Comparison of ENCODE assay signal across 12 cellular contexts in genomic region chr12:49279706-49280159, GRCh38. TPM values are rescaled to one million over a fixed set of nuclear protein-coding genes. Genes with fewer than 3 reads are reported as not detected.
DNase-seq lines count a peak whose midpoint lies in the region; ATAC-seq and TF ChIP-seq lines count a peak whose summit lies in the region.
"Had no signal": no experiment of that assay in that cellular context is flagged by ENCODE, and none has a peak within 500 bp of the region (broad histone marks: within the 10 kb centered on the region; RNA-seq: fewer than 3 reads in every experiment).

No MANE protein-coding gene starts in this region.

- peaks cover 3% of the 10 kb centered on the region for H3K27me3 Mint-ChIP-seq in neural crest cell (ENCODE audit: low read depth)

- intact Hi-C loops in posterior vena cava (cut with DNase I): no loop called here

- DNase-seq in ELF-1 (ENCODE audit: low read depth, low spot score) (peak; percentile 71), NCI-H2029 treated with DMSO at 0.1 percent for 48 hours (lab: John Stamatoyannopoulos, UW) (peak; percentile 61), cerebellar cortex (ENCODE audit: low spot score) (peak; percentile 57), neural crest cell (ENCODE audit: low read depth, low spot score) (no peak), posterior vena cava (ENCODE audit: low spot score) (no peak), dedifferentiated amniotic fluid mesenchymal stem cell (ENCODE audit: extremely low spot score) (no peak), mucosa of gallbladder (ENCODE audit: low spot score) (no peak)
- DNase-seq: activated CD8-positive, alpha-beta memory T cell treated with anti-CD3 and anti-CD28 coated beads, Interleukin-2, amount 10 ng/mL, durations not matched to agents 7 days and 5 days; naive B cell had no signal

- no peak for TF ChIP-seq CTCF in neural crest cell (conservative IDR thresholded peaks at IDR 0.05)

- no peak overlapping the region for H3K4me3 Mint-ChIP-seq in neural crest cell
- H3K4me3 Mint-ChIP-seq: activated CD8-positive, alpha-beta memory T cell treated with anti-CD3 and anti-CD28 coated beads, Interleukin-2, amount 10 ng/mL, durations not matched to agents 7 days and 5 days; naive B cell; stimulated activated naive CD8-positive, alpha-beta T cell treated with anti-CD3 and anti-CD28 coated beads, Interleukin-15, Interleukin-2, amounts not matched to agents 100 ng/mL and 50 ng/mL, for 24 hours had no signal

- no peaks in the 10 kb centered on the region for H3K9me3 Mint-ChIP-seq in neural crest cell
- H3K9me3 Mint-ChIP-seq: naive B cell; stimulated activated naive CD8-positive, alpha-beta T cell treated with anti-CD3 and anti-CD28 coated beads, Interleukin-15, Interleukin-2, amounts not matched to agents 100 ng/mL and 50 ng/mL, for 24 hours had no signal

- no peaks in the 10 kb centered on the region for H3K36me3 Mint-ChIP-seq in neural crest cell (ENCODE audit: low read depth)
- H3K36me3 Mint-ChIP-seq: naive B cell had no signal

- ATAC-seq in GM19328 (IDR thresholded peaks at IDR 0.05; ENCODE audit: unreplicated experiment): no peak
- ATAC-seq: activated CD8-positive, alpha-beta memory T cell treated with anti-CD3 and anti-CD28 coated beads, Interleukin-2, amount 10 ng/mL, durations not matched to agents 7 days and 5 days had no signal

- peak overlapping the region; percentile 74 for H3K27ac Mint-ChIP-seq in neural crest cell (ENCODE audit: unreplicated experiment)
- H3K27ac Mint-ChIP-seq: activated CD8-positive, alpha-beta memory T cell treated with anti-CD3 and anti-CD28 coated beads, Interleukin-2, amount 10 ng/mL, durations not matched to agents 7 days and 5 days; naive B cell; stimulated activated naive CD8-positive, alpha-beta T cell treated with anti-CD3 and anti-CD28 coated beads, Interleukin-15, Interleukin-2, amounts not matched to agents 100 ng/mL and 50 ng/mL, for 24 hours had no signal

- H3K4me1 Mint-ChIP-seq in neural crest cell: peaks cover 32% of the 10 kb centered on the region
- H3K4me1 Mint-ChIP-seq: activated CD8-positive, alpha-beta memory T cell treated with anti-CD3 and anti-CD28 coated beads, Interleukin-2, amount 10 ng/mL, durations not matched to agents 7 days and 5 days; naive B cell had no signal

RNA-seq across cellular contexts. Expression of gene TUBA1C, which starts 14.9 kb away (rescaled TPM):
- 203 and 208 TPM in 2 replicates for total RNA-seq in neural crest cell
- total RNA-seq in posterior vena cava: 100 to 1,000 TPM; 172 to 219 TPM
- 99.4 TPM for total RNA-seq in mucosa of gallbladder

RNA-seq across cellular contexts. Expression of gene PRPH, which starts 15.2 kb away (rescaled TPM):
- total RNA-seq in neural crest cell (0.70 and 1.3 TPM in 2 replicates), posterior vena cava (under 1 TPM; 0.32 to 0.67 TPM), mucosa of gallbladder (6.3 TPM)
- total RNA-seq: T-helper 2 cell treated with Interferon-gamma antibody and Interleukin-4, amounts not matched to agents 100 ng/mL and 5 ng/mL, for 36 hours had no signal

RNA-seq across cellular contexts. Expression of gene TROAP, which starts 43.3 kb away (rescaled TPM):
- total RNA-seq in neural crest cell: 88.0 and 91.2 TPM in 2 replicates
- under 1 TPM; 0.10 to 0.60 TPM for total RNA-seq in posterior vena cava
- 2.0 TPM for total RNA-seq in mucosa of gallbladder

RNA-seq across cellular contexts. Expression of gene C1QL4, which starts 57.3 kb away (rescaled TPM):
- total RNA-seq in neural crest cell: 0.63 and 0.80 TPM in 2 replicates
- not detected for total RNA-seq in posterior vena cava
- 0.12 TPM for total RNA-seq in mucosa of gallbladder
- total RNA-seq: activated CD8-positive, alpha-beta memory T cell treated with anti-CD3 and anti-CD28 coated beads, Interleukin-2, amount 10 ng/mL, durations not matched to agents 7 days and 5 days; T-helper 2 cell treated with Interferon-gamma antibody and Interleukin-4, amounts not matched to agents 100 ng/mL and 5 ng/mL, for 36 hours had no signal

Comparison
In these comparisons a context has a peak if more than half of its experiments do, and no peak if none do; other contexts are left out.
1. DNase-seq: peak in ELF-1 (single experiment), NCI-H2029 treated with DMSO at 0.1 percent for 48 hours (single experiment) and cerebellar cortex (single experiment); none in neural crest cell (single experiment), posterior vena cava (single experiment), dedifferentiated amniotic fluid mesenchymal stem cell (single experiment) and mucosa of gallbladder (single experiment).
2. RNA of gene TROAP, which starts 43.3 kb away (total RNA-seq): 88.0 to 91.2 TPM in neural crest cell; 2.0 TPM in mucosa of gallbladder (single experiment) and 0.10 to 0.60 TPM in posterior vena cava; every median in the first group is over 10 times any median in the second.